ENCODE assay signal across 1 cellular context in genomic region chr13:48527955-48528354, GRCh38.
TF ChIP-seq lines count a peak whose summit lies in the region.

No MANE protein-coding gene starts in this region.

TF ChIP-seq in K562, 482 proteins besides CTCF, POLR2A, EP300 and RAD21 (continued from another document):
- TF ChIP-seq ZNF253 (CRISPR knock-in tag; conservative IDR thresholded peaks at IDR 0.05), result no peak
- TF ChIP-seq ZNF324 (CRISPR knock-in tag; IDR thresholded peaks at IDR 0.05), result no peak
- no peak for TF ChIP-seq E2F8 (IDR thresholded peaks at IDR 0.05; ENCODE audit: low read depth, partially characterized antibody)
- no peak for TF ChIP-seq RNF2 (IDR thresholded peaks at IDR 0.05)
- TF ChIP-seq NR4A1 (CRISPR knock-in tag; IDR thresholded peaks at IDR 0.05), result no peak
- no peak for TF ChIP-seq NR4A1 (tag; IDR thresholded peaks at IDR 0.05)
TF ChIP-seq in K562: peak in this region for 0.
